In genomic region chr10:80509403-80510161, GRCh38 we compare ENCODE assay signal across 10 cellular contexts. TPM values are rescaled to one million over a fixed set of nuclear protein-coding genes. Genes with fewer than 3 reads are reported as not detected.
DNase-seq lines count a peak whose midpoint lies in the region; ATAC-seq lines count a peak whose summit lies in the region.
"Had no signal": no experiment of that assay in that cellular context is flagged by ENCODE, and none has a peak within 500 bp of the region (broad histone marks: within the 10 kb centered on the region; RNA-seq: fewer than 3 reads in every experiment).

No MANE protein-coding gene starts in this region.

- peaks cover 36% of the 10 kb centered on the region for H3K4me1 Mint-ChIP-seq in activated T-cell treated with anti-CD3 and anti-CD28 coated beads, Interleukin-2, amount 50 U/mL, for 24 hours (ENCODE audit: low read depth)

- peak overlapping the region; percentile 47 for H3K27ac ChIP-seq in temporal lobe (ENCODE audit: low read depth, low read length)

- DNase-seq in activated T-cell treated with anti-CD3 and anti-CD28 coated beads, Interleukin-2, amount 50 U/mL, for 24 hours, result peak; percentile 24
- DNase-seq in activated T-cell treated with anti-CD3 and anti-CD28 coated beads for 4 hours, result no peak
- DNase-seq in brain pericyte (ENCODE audit: low read depth, low spot score), result peak; percentile 77
- DNase-seq in kidney glomerular epithelial cell (lab: John Stamatoyannopoulos, UW), result peak; percentile 94
- DNase-seq in activated CD4-positive, alpha-beta T cell treated with anti-CD3 and anti-CD28 coated beads, Interleukin-2, amount 50 U/mL, for 4 hours, result no peak
- DNase-seq: activated B cell treated with CpG ODN at 0.5 μM for 24 hours, Karpas-422 had no signal

- H3K27ac Mint-ChIP-seq in activated T-cell treated with anti-CD3 and anti-CD28 coated beads, Interleukin-2, amount 50 U/mL, for 24 hours, result peak overlapping the region; percentile 79
- H3K27ac Mint-ChIP-seq: activated B cell treated with CpG ODN at 0.5 μM for 24 hours had no signal

- H3K9me3 Mint-ChIP-seq in activated T-cell treated with anti-CD3 and anti-CD28 coated beads, Interleukin-2, amount 50 U/mL, for 24 hours, result no peaks in the 10 kb centered on the region
- H3K9me3 Mint-ChIP-seq: activated B cell treated with CpG ODN at 0.5 μM for 24 hours had no signal

- H3K36me3 Mint-ChIP-seq in activated T-cell treated with anti-CD3 and anti-CD28 coated beads, Interleukin-2, amount 50 U/mL, for 24 hours (ENCODE audit: low read depth), result peaks cover 84% of the 10 kb centered on the region

- no peak for ATAC-seq in GM18517 (IDR thresholded peaks at IDR 0.05; ENCODE audit: unreplicated experiment)
- ATAC-seq in GM19463 (IDR thresholded peaks at IDR 0.05; ENCODE audit: unreplicated experiment), result no peak

- no peak overlapping the region for H3K4me3 Mint-ChIP-seq in activated T-cell treated with anti-CD3 and anti-CD28 coated beads, Interleukin-2, amount 50 U/mL, for 24 hours
- H3K4me3 Mint-ChIP-seq: activated B cell treated with CpG ODN at 0.5 μM for 24 hours had no signal

- no peaks in the 10 kb centered on the region for H3K27me3 Mint-ChIP-seq in activated T-cell treated with anti-CD3 and anti-CD28 coated beads, Interleukin-2, amount 50 U/mL, for 24 hours
- H3K27me3 Mint-ChIP-seq: activated B cell treated with CpG ODN at 0.5 μM for 24 hours had no signal

RNA-seq across cellular contexts. Expression of gene SH2D4B, which starts 28.1 kb away (rescaled TPM):
- total RNA-seq in temporal lobe, result 1.2 TPM
- total RNA-seq: activated B cell treated with CpG ODN at 0.5 μM for 24 hours had no signal

RNA-seq across cellular contexts. Expression of gene TSPAN14, which starts 55.5 kb away (rescaled TPM):
- 27.8 TPM for total RNA-seq in temporal lobe

Comparison
In these comparisons a context has a peak if more than half of its experiments do, and no peak if none do; other contexts are left out.
1. DNase-seq: peak in activated T-cell treated with anti-CD3 and anti-CD28 coated beads, Interleukin-2, amount 50 U/mL, for 24 hours (single experiment), brain pericyte (single experiment) and kidney glomerular epithelial cell (single experiment); none in activated T-cell treated with anti-CD3 and anti-CD28 coated beads for 4 hours (single experiment) and activated CD4-positive, alpha-beta T cell treated with anti-CD3 and anti-CD28 coated beads, Interleukin-2, amount 50 U/mL, for 4 hours (0 of 2).